ENCODE assay signal across 9 cellular contexts in genomic region chr14:99672506-99673327, GRCh38. TPM values are rescaled to one million over a fixed set of nuclear protein-coding genes. Genes with fewer than 3 reads are reported as not detected.
A peak's percentile ranks its signal among the peaks of the same experiment; 100 is the strongest.
DNase-seq lines count a peak whose midpoint lies in the region; ATAC-seq and TF ChIP-seq lines count a peak whose summit lies in the region.
"Had no signal": no experiment of that assay in that cellular context is flagged by ENCODE, and none has a peak within 500 bp of the region (broad histone marks: within the 10 kb centered on the region; RNA-seq: fewer than 3 reads in every experiment).

No MANE protein-coding gene starts in this region.

- no peak overlapping the region for H3K27ac ChIP-seq in thyroid gland
- no peak overlapping the region for H3K27ac ChIP-seq in A673 (ENCODE audit: low read depth, low read length, poor library complexity, severe bottlenecking)

- H3K4me3 Mint-ChIP-seq in T-helper 1 cell treated with Interleukin-12 subunit alpha and Interleukin-12 subunit beta and Interleukin-4 antibody, amounts not matched to agents 30 μg/mL and 1 μg/mL, for 36 hours, result no peak overlapping the region
- no peak overlapping the region for H3K4me3 Mint-ChIP-seq in mesothelial cell of epicardium

- H3K27ac Mint-ChIP-seq in T-helper 1 cell treated with Interleukin-12 subunit alpha and Interleukin-12 subunit beta and Interleukin-4 antibody, amounts not matched to agents 30 μg/mL and 1 μg/mL, for 36 hours, result peak overlapping the region; percentile 81
- H3K27ac Mint-ChIP-seq in mesothelial cell of epicardium, result peak overlapping the region; percentile 61

- H3K36me3 Mint-ChIP-seq in T-helper 1 cell treated with Interleukin-12 subunit alpha and Interleukin-12 subunit beta and Interleukin-4 antibody, amounts not matched to agents 30 μg/mL and 1 μg/mL, for 36 hours (ENCODE audit: low read depth), result no peaks in the 10 kb centered on the region
- H3K36me3 Mint-ChIP-seq in mesothelial cell of epicardium, result no peaks in the 10 kb centered on the region

- H3K9me3 ChIP-seq in thyroid gland (no peaks in the 10 kb centered on the region), A673 (ENCODE audit: low read depth, low read length, poor library complexity, severe bottlenecking) (peaks cover 4% of the 10 kb centered on the region)

- CTCF ChIA-PET in A673 (lab: Charles Lee), result no interaction called here

- no peak for DNase-seq in mesothelial cell of epicardium (ENCODE audit: low spot score in 2 of 2, unreplicated experiment in 2 of 2)
- no peak for DNase-seq in thyroid gland
- no peak for DNase-seq in A673 (ENCODE audit: low spot score)
- no peak for DNase-seq in NCI-H2196 (lab: John Stamatoyannopoulos, UW; ENCODE audit: unreplicated experiment)

- ATAC-seq in GM18519 (IDR thresholded peaks at IDR 0.05; ENCODE audit: low FRiP score, unreplicated experiment), result peak; percentile 67
- ATAC-seq in HG03103 (IDR thresholded peaks at IDR 0.05; ENCODE audit: low read depth, unreplicated experiment), result peak; percentile 79
- ATAC-seq in HG02763 (IDR thresholded peaks at IDR 0.05; ENCODE audit: unreplicated experiment), result no peak
- ATAC-seq: Panc1 had no signal

- peaks cover 0 to 2% of the 10 kb centered on the region in 2 donors for H3K4me1 ChIP-seq in thyroid gland
- H3K4me1 ChIP-seq in A673 (ENCODE audit: insufficient read depth, low read length, poor library complexity, severe bottlenecking), result peaks cover 16% of the 10 kb centered on the region

- intact Hi-C loops in thyroid gland (cut with DNase I), result no loop called here
- intact Hi-C loops in A673 (cut with micrococcal nuclease; ENCODE audit: unreplicated experiment), result no loop called here

- H3K4me3 ChIP-seq in thyroid gland (replicated peaks in 1 of 3) (no peak overlapping the region), A673 (ENCODE audit: low read depth, low read length, poor library complexity, severe bottlenecking) (no peak overlapping the region)

- no TSS peak for BruUV-seq in A673 (replicated peaks; lab: Mats Ljungman, UMichigan)

- H3K4me1 Mint-ChIP-seq in T-helper 1 cell treated with Interleukin-12 subunit alpha and Interleukin-12 subunit beta and Interleukin-4 antibody, amounts not matched to agents 30 μg/mL and 1 μg/mL, for 36 hours (ENCODE audit: low read depth), result peaks cover 7% of the 10 kb centered on the region
- peaks cover 24% of the 10 kb centered on the region for H3K4me1 Mint-ChIP-seq in mesothelial cell of epicardium

- no peaks in the 10 kb centered on the region for H3K36me3 ChIP-seq in thyroid gland
- no peaks in the 10 kb centered on the region for H3K36me3 ChIP-seq in A673 (ENCODE audit: insufficient read depth, low read length, poor library complexity, severe bottlenecking)

- H3K27me3 ChIP-seq in thyroid gland (peaks cover 3% of the 10 kb centered on the region), A673 (replicated peaks; ENCODE audit: insufficient read depth, low read depth, low read length, poor library complexity) (no peaks in the 10 kb centered on the region)

- no peaks in the 10 kb centered on the region for H3K9me3 Mint-ChIP-seq in T-helper 1 cell treated with Interleukin-12 subunit alpha and Interleukin-12 subunit beta and Interleukin-4 antibody, amounts not matched to agents 30 μg/mL and 1 μg/mL, for 36 hours
- no peaks in the 10 kb centered on the region for H3K9me3 Mint-ChIP-seq in mesothelial cell of epicardium

- no peak for TF ChIP-seq CTCF in mesothelial cell of epicardium (IDR thresholded peaks at IDR 0.05; ENCODE audit: unreplicated experiment)
- TF ChIP-seq CTCF in thyroid gland (IDR thresholded peaks at IDR 0.05), result no peak
- no peak for TF ChIP-seq CTCF in A673 (conservative IDR thresholded peaks at IDR 0.05; ENCODE audit: low read depth, low read length)

- H3K27me3 Mint-ChIP-seq in T-helper 1 cell treated with Interleukin-12 subunit alpha and Interleukin-12 subunit beta and Interleukin-4 antibody, amounts not matched to agents 30 μg/mL and 1 μg/mL, for 36 hours (ENCODE audit: low read depth), result no peaks in the 10 kb centered on the region
- H3K27me3 Mint-ChIP-seq in mesothelial cell of epicardium (ENCODE audit: low read depth), result peaks cover 2% of the 10 kb centered on the region

- POLR2A ChIA-PET in A673 (lab: Charles Lee; ENCODE audit: low non-redundant PET), result no interaction called here

- no peak for TF ChIP-seq POLR2A in thyroid gland (IDR thresholded peaks at IDR 0.05)

- 79 to 81% methylated on average over 11 of the region's 11 CpGs for WGBS in thyroid gland, 2 donors

RNA-seq across cellular contexts. Expression of gene CYP46A1, which starts 11.4 kb away (rescaled TPM):
- total RNA-seq in mesothelial cell of epicardium (1.9 to 2.4 TPM (median 2.3 TPM) in 3 replicates), thyroid gland (1 to 10 TPM in 3 of 4 donors, under 1 TPM in 1; 0.54 to 5.2 (median 1.5) TPM), A673 (2021) (0.37 TPM in 1 of 2 replicates, not detected in the other)

RNA-seq across cellular contexts. Expression of gene HHIPL1, which starts 27.8 kb away (rescaled TPM):
- 4.4 to 4.7 TPM (median 4.5 TPM) in 3 replicates for total RNA-seq in mesothelial cell of epicardium
- 1 to 10 TPM in 3 of 4 donors, under 1 TPM in 1; 0.98 to 2.7 (median 1.1) TPM for total RNA-seq in thyroid gland
- 0.06 and 0.15 TPM in 2 replicates for total RNA-seq in A673 (2021)
